In the genomic region with DNA sequence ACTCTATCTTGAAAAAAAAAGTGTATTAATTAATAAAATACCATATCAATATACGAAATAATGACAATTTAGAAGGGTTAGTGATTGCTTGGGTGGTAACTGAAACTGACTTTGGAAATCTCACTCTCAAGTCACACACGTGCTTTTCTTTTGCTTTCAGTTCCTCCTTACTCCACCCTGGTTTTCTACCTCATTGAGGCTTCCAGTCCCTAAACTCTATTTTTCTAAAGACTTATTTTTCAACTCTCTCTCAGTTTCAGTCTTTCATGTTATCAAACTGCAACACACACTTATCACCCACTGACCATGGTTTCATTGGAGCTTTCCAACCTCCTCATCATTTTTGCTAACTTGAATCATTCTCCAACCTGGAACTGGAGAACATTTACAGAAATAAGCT, we compare ENCODE assay signal across 9 cellular contexts. TPM values are rescaled to one million over a fixed set of nuclear protein-coding genes. Genes with fewer than 3 reads are reported as not detected.
A peak's percentile ranks its signal among the peaks of the same experiment; 100 is the strongest.
DNase-seq lines count a peak whose midpoint lies in the region; ATAC-seq, FAIRE-seq and TF ChIP-seq lines count a peak whose summit lies in the region.
"Had no signal": no experiment of that assay in that cellular context is flagged by ENCODE, and none has a peak within 500 bp of the region (broad histone marks: within the 10 kb centered on the region; RNA-seq: fewer than 3 reads in every experiment).

No MANE protein-coding gene starts in this region.

- no peaks in the 10 kb centered on the region for H3K9me3 Mint-ChIP-seq in T-helper 1 cell treated with Interleukin-12 subunit alpha and Interleukin-12 subunit beta and Interleukin-4 antibody, amounts not matched to agents 30 μg/mL and 1 μg/mL, for 36 hours

- no peak for TF ChIP-seq POLR2A in GM18505 (IDR thresholded peaks at IDR 0.05; ENCODE audit: borderline replicate concordance, extremely low read depth, insufficient read depth, insufficient read length)

- no peaks in the 10 kb centered on the region for H4K20me1 ChIP-seq in GM23248 (ENCODE audit: insufficient read depth)

- H3K36me3 ChIP-seq in small intestine (ENCODE audit: control insufficient read depth in 2 of 2, insufficient read depth in 2 of 2, low read length in 2 of 2): no peaks in the 10 kb centered on the region
- no peaks in the 10 kb centered on the region for H3K36me3 ChIP-seq in GM23248 (ENCODE audit: low read depth)
- no peaks in the 10 kb centered on the region for H3K36me3 ChIP-seq in kidney (ENCODE audit: control insufficient read depth in 1 of 2, insufficient read depth in 2 of 2, low read length in 2 of 2)
- H3K36me3 ChIP-seq: adrenal gland had no signal

- no peak overlapping the region for H3K9ac ChIP-seq in GM23248
- H3K9ac ChIP-seq in kidney (ENCODE audit: low read length in 2 of 2): no peak overlapping the region

- FAIRE-seq in small intestine (lab: Jason Lieb, UNC): no peak
- FAIRE-seq in kidney (lab: Jason Lieb, UNC): no peak

- no peak overlapping the region for H2AFZ ChIP-seq in GM23248

- H3F3A ChIP-seq in GM23248 (ENCODE audit: insufficient read depth): no peaks in the 10 kb centered on the region

- peaks cover 39% of the 10 kb centered on the region for H3K4me1 Mint-ChIP-seq in T-helper 1 cell treated with Interleukin-12 subunit alpha and Interleukin-12 subunit beta and Interleukin-4 antibody, amounts not matched to agents 30 μg/mL and 1 μg/mL, for 36 hours (ENCODE audit: low read depth)

- peak overlapping the region; percentile 67 for H3K27ac Mint-ChIP-seq in T-helper 1 cell treated with Interleukin-12 subunit alpha and Interleukin-12 subunit beta and Interleukin-4 antibody, amounts not matched to agents 30 μg/mL and 1 μg/mL, for 36 hours

- DNase-seq in small intestine: no peak
- DNase-seq in GM23248: no peak
- no peak for DNase-seq in kidney
- DNase-seq in Right ventricle myocardium superior: no peak
- DNase-seq: adrenal gland had no signal

- no peak overlapping the region for H3K4me2 ChIP-seq in GM23248 (ENCODE audit: unreplicated experiment)

- TF ChIP-seq CTCF in kidney (IDR thresholded peaks at IDR 0.05; ENCODE audit: borderline replicate concordance, extremely low read depth, insufficient read depth): no peak

- H3K27me3 Mint-ChIP-seq in T-helper 1 cell treated with Interleukin-12 subunit alpha and Interleukin-12 subunit beta and Interleukin-4 antibody, amounts not matched to agents 30 μg/mL and 1 μg/mL, for 36 hours (ENCODE audit: low read depth): no peaks in the 10 kb centered on the region

- ATAC-seq in GM18505 (IDR thresholded peaks at IDR 0.05; ENCODE audit: unreplicated experiment) (peak; percentile 75), GM19467 (IDR thresholded peaks at IDR 0.05; ENCODE audit: unreplicated experiment) (peak; percentile 83), HG03097 (IDR thresholded peaks at IDR 0.05; ENCODE audit: low FRiP score, unreplicated experiment) (peak; percentile 79), Right ventricle myocardium superior (ENCODE audit: poor library complexity) (no peak)

- H3K4me3 Mint-ChIP-seq in T-helper 1 cell treated with Interleukin-12 subunit alpha and Interleukin-12 subunit beta and Interleukin-4 antibody, amounts not matched to agents 30 μg/mL and 1 μg/mL, for 36 hours: peak overlapping the region; percentile 1

- in situ Hi-C loops in GM23248 (cut with MboI): loop anchor here (25.0 kb wide), 1 partner anchor 400 kb away; no protein-coding TSS in a partner anchor

- H3K4me1 ChIP-seq in small intestine (ENCODE audit: control insufficient read depth in 2 of 2, insufficient read depth in 1 of 2, low read depth in 1 of 2, low read length in 1 of 2) (no peaks in the 10 kb centered on the region), GM23248 (ENCODE audit: insufficient read depth) (no peaks in the 10 kb centered on the region), kidney (ENCODE audit: control insufficient read depth in 1 of 2, insufficient read depth in 1 of 2, low read depth in 1 of 2, low read length in 2 of 2) (no peaks in the 10 kb centered on the region)
- H3K4me1 ChIP-seq: adrenal gland had no signal

- H3K4me3 ChIP-seq in small intestine (ENCODE audit: low read depth in 1 of 2, low read length in 2 of 2) (no peak overlapping the region), GM23248 (no peak overlapping the region), kidney (ENCODE audit: low read length in 2 of 2) (no peak overlapping the region)
- H3K4me3 ChIP-seq: adrenal gland had no signal

- intact Hi-C loops in kidney (cut with DNase I) (no loop called here), Right ventricle myocardium superior (cut with DNase I) (no loop called here)

- H3K27ac ChIP-seq in small intestine (ENCODE audit: low read depth in 1 of 2, low read length in 1 of 2): no peak overlapping the region
- H3K27ac ChIP-seq in GM23248: no peak overlapping the region
- H3K27ac ChIP-seq in kidney (ENCODE audit: low read depth in 2 of 2, low read length in 2 of 2): no peak overlapping the region
- H3K27ac ChIP-seq: adrenal gland had no signal

- H3K79me2 ChIP-seq in GM23248 (ENCODE audit: insufficient read depth): no peaks in the 10 kb centered on the region

- WGBS in small intestine, 3 donors: 13 to 29% (median 13%) methylated on average over 2 of the region's 2 CpGs
- 70 to 78% methylated on average over 2 of the region's 2 CpGs for WGBS in GM23248 (ENCODE audit: low coverage in 1 of 2, low lambda C conversion rate in 2 of 2, missing lambda C conversion rate in 2 of 2), 2 experiments

- H3K9me2 ChIP-seq in GM23248 (ENCODE audit: insufficient read depth): no peaks in the 10 kb centered on the region

- H3K9me3 ChIP-seq in small intestine (ENCODE audit: control insufficient read depth, low read depth): no peaks in the 10 kb centered on the region
- no peaks in the 10 kb centered on the region for H3K9me3 ChIP-seq in GM23248 (ENCODE audit: low read depth)
- H3K9me3 ChIP-seq in kidney (ENCODE audit: control insufficient read depth in 1 of 2, low read length in 2 of 2): no peaks in the 10 kb centered on the region
- H3K9me3 ChIP-seq: adrenal gland had no signal

- H3K27me3 ChIP-seq in small intestine (ENCODE audit: control insufficient read depth in 2 of 2, insufficient read depth in 2 of 2, low read length in 2 of 2): no peaks in the 10 kb centered on the region
- no peaks in the 10 kb centered on the region for H3K27me3 ChIP-seq in GM23248 (replicated peaks; ENCODE audit: insufficient read depth)
- H3K27me3 ChIP-seq: adrenal gland had no signal

- peaks cover 2% of the 10 kb centered on the region for H3K36me3 Mint-ChIP-seq in T-helper 1 cell treated with Interleukin-12 subunit alpha and Interleukin-12 subunit beta and Interleukin-4 antibody, amounts not matched to agents 30 μg/mL and 1 μg/mL, for 36 hours (ENCODE audit: low read depth)

RNA-seq across cellular contexts. Expression of gene IL12A, which starts 23.5 kb away (rescaled TPM):
- polyA plus RNA-seq in small intestine (under 1 TPM in 1 of 3 donors, not detected in 2; 0.46 TPM), GM23248 (2016; fragmentation: Nextera tagmentation; extraction: Ambion mirVana) (1.6 and 2.2 TPM in 2 replicates), kidney (ENCODE audit: insufficient read depth, low read depth, low replicate concordance) (not detected)
- 0.51 and 2.8 TPM in 2 replicates for total RNA-seq in GM23248 (2014; rRNA removed; shearing (Covaris generic))
- total RNA-seq in kidney (0.22 TPM), Right ventricle myocardium superior (0.91 TPM)
